In the genomic region with DNA sequence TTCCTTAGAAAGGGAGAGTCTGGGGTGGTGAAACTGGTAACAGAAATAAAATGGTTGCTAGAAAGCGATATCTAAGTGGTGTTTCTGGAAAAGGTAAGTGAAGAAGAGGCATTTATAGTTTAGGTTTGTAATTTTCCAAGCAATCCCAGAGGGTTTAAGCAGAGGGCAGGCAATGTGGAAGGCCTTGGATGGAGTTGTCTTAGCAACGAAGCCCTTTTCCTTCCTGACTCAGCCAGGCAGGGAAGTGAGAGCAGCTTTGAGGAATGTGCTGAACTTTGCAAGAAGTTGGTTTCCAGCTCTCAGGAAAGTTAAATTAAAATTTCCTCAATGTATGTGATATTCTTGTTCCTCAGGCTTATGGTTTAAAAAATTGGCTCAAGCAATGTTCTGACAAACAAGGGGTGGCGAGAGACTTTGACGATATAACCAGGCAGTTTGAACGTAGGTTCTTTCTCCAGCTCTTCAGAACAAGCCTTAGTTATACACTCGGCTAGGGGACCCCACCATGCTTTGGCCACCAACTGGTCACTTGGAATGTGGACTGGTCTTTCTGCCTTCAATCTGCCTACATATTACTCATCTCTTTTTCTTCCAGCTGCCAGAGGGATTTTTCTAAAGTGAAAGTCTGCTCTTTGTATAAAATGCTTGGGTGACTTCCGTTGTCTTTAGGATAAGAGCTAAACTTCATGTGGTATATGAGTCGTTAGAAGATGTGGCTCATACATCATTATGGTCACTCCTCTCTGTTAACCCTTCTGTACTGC, we compare ENCODE assay signal across 10 cellular contexts.
DNase-seq lines count a peak whose midpoint lies in the region; ATAC-seq lines count a peak whose summit lies in the region.
"Had no signal": no experiment of that assay in that cellular context is flagged by ENCODE, and none has a peak within 500 bp of the region (broad histone marks: within the 10 kb centered on the region; RNA-seq: fewer than 3 reads in every experiment).

No MANE protein-coding gene starts in this region.

- peak; percentile 79 for ATAC-seq in Right ventricle myocardium superior (ENCODE audit: poor library complexity)
- ATAC-seq in GM21528 (IDR thresholded peaks at IDR 0.05; ENCODE audit: low FRiP score, unreplicated experiment) = no peak
- ATAC-seq in GM21737 (IDR thresholded peaks at IDR 0.05; ENCODE audit: unreplicated experiment) = no peak

- intact Hi-C loops in Right ventricle myocardium superior (cut with DNase I) = no loop called here

- DNase-seq in GM04503 (ENCODE audit: low read depth) (peak; percentile 49), amniotic epithelial cell (ENCODE audit: low read depth) (peak; percentile 83), Right ventricle myocardium superior (no peak), pulmonary artery endothelial cell (ENCODE audit: low read depth, low spot score) (peak; percentile 92), NK-92 (lab: John Stamatoyannopoulos, UW; ENCODE audit: unreplicated experiment) (no peak)
- no peak for DNase-seq in activated CD4-positive, alpha-beta T cell treated with anti-CD3 and anti-CD28 coated beads for 48 hours
- DNase-seq: activated B cell treated with CpG ODN at 0.5 μM for 24 hours; activated naive CD8-positive, alpha-beta T cell treated with anti-CD3 and anti-CD28 coated beads, Interleukin-2, amount 10 ng/mL, durations not matched to agents 7 days and 5 days had no signal

Comparison
In these comparisons a context has a peak if more than half of its experiments do, and no peak if none do; other contexts are left out.
1. DNase-seq: peak in GM04503 (single experiment), amniotic epithelial cell (single experiment) and pulmonary artery endothelial cell (single experiment); none in Right ventricle myocardium superior (single experiment), activated CD4-positive, alpha-beta T cell treated with anti-CD3 and anti-CD28 coated beads for 48 hours (single experiment) and NK-92 (single experiment).